ENCODE assay signal across 1 cellular context in the genomic region with DNA sequence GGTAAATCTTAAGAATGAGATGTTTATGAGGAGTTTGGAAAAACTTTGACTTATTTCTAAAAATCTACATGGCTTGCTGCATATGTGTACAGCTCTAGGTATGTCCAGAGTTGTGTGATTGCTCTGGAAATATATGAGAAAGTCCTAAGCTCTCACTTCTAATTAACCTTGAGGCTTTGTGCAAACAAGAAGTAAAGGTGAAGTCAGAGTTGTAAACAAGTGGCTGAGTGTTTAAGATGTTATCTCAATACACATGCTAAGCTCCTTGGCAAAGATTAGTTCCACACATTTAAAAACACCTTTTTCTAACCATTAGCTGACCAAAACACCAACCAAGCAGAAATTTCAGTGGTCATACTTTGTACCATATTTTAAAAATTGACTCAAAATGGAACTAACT.
TF ChIP-seq lines count a peak whose summit lies in the region.

No MANE protein-coding gene starts in this region.

TF ChIP-seq in GM23338, 12 proteins besides CTCF, POLR2A, EP300 and RAD21 (continued from another document):
- TF ChIP-seq ZNF462 (CRISPR knock-in tag; IDR thresholded peaks at IDR 0.05) (no peak), STAT1 (IDR thresholded peaks at IDR 0.05; ENCODE audit: unreplicated experiment) (no peak), EZH2phosphoT487 (IDR thresholded peaks at IDR 0.05; ENCODE audit: unreplicated experiment) (no peak), JUNB (IDR thresholded peaks at IDR 0.05; ENCODE audit: unreplicated experiment) (no peak), REST (IDR thresholded peaks at IDR 0.05; ENCODE audit: unreplicated experiment) (no peak), NANOG (IDR thresholded peaks at IDR 0.05; ENCODE audit: borderline replicate concordance) (no peak), CREB1 (CRISPR knock-in tag; IDR thresholded peaks at IDR 0.05; ENCODE audit: low read depth) (no peak), EZH2 (IDR thresholded peaks at IDR 0.05; ENCODE audit: low read depth, unreplicated experiment) (no peak)
